In the genomic region with DNA sequence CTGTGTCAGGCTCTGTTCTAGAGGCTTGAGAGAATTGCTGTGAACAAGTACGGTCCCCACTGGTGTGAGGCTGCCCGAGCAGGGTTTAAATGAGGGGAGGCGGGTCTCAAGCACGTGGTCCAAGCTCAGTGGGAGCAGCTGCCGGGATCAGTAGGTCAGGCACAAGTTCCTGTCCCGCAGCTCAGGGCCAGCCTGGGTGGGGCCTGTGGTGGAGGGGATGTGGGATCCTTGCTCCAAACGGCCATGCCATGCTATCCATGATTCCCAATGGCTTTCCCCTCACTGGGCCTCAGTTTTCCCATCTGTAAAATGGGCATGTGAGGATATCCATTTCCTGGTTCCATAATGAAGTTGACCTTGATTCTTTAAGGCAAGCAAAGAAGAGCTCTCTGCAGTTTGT, we compare ENCODE assay signal across 25 cellular contexts. TPM values are rescaled to one million over a fixed set of nuclear protein-coding genes. Genes with fewer than 3 reads are reported as not detected.
"Had no signal": no experiment of that assay in that cellular context is flagged by ENCODE, and none has a peak within 500 bp of the region (broad histone marks: within the 10 kb centered on the region; RNA-seq: fewer than 3 reads in every experiment).

No MANE protein-coding gene starts in this region.

- H3K4me2 ChIP-seq: SK-N-SH had no signal

- DNase-seq: Karpas-422, KBM-7, MG63, NCI-H1092, NCI-H1436, NCI-H187, NCI-H2029, NCI-H2081 treated with DMSO at 0.1 percent for 48 hours, NCI-H2171, NCI-H226, NCI-H446, NCI-H510A, NCI-H524 treated with DMSO at 0.1 percent for 48 hours, NCI-H69, NCI-H774, Right ventricle myocardium superior, RPMI8226, SIG-M5, SK-N-SH, SW 1271, T-cell had no signal

- H3K4me3 ChIP-seq: MG63 had no signal

- H3K9ac ChIP-seq: SK-N-SH had no signal

- H3K9me3 ChIP-seq: SK-N-SH had no signal

- H3K36me3 ChIP-seq: MG63 had no signal

- ATAC-seq: T-cell had no signal

- H3K27me3 ChIP-seq: MG63 had no signal

- FAIRE-seq: RCC 7860 had no signal

RNA-seq across cellular contexts. Expression of gene OBP2B, which starts 17.1 kb away (rescaled TPM):
- total RNA-seq: HT1080, Right ventricle myocardium superior, SK-MEL-5, T-cell had no signal
- polyA plus RNA-seq: IgD-negative memory B cell, SK-N-SH had no signal

RNA-seq across cellular contexts. Expression of gene GBGT1, which starts 28.3 kb away (rescaled TPM):
- total RNA-seq: SK-MEL-5 had no signal
